25 cellular contexts compared by ENCODE assay signal in the genomic region with DNA sequence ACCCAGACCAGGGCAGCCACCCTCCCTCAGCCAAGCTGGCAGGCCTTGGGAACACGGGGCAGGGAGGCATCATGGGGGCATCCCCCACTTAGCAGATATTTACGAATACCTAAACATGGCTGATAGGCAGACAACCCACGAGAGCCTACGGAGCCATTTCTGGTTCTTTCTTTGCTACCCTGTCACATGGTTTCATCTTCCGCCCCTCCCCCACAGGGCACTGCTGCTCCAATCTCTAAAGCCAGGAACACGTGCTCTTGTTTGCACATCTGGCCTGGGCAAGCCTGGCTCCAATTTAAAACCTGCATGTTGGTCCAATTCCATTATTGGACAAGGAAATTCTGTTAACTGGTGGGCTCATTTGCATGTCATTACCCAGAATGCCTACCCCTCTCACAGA.
"Had no signal": no experiment of that assay in that cellular context is flagged by ENCODE, and none has a peak within 500 bp of the region (broad histone marks: within the 10 kb centered on the region; RNA-seq: fewer than 3 reads in every experiment).

No MANE protein-coding gene starts in this region.

- H3K4me3 ChIP-seq: body of pancreas, cardiac muscle cell, heart right ventricle, lower lobe of right lung, prostate gland, stomach, suprapubic skin, transverse colon had no signal

- H3K36me3 ChIP-seq: cardiac muscle cell, heart right ventricle, lower lobe of right lung, prostate gland, stomach, suprapubic skin, transverse colon had no signal

- H3K9me3 ChIP-seq: body of pancreas, heart right ventricle, lower lobe of right lung, prostate gland, stomach, suprapubic skin, transverse colon had no signal

- FAIRE-seq: kidney had no signal

- H3K27me3 ChIP-seq: body of pancreas, cardiac muscle cell, heart right ventricle, stomach, suprapubic skin, transverse colon had no signal

- H3K27ac ChIP-seq: body of pancreas, cardiac muscle cell, epithelial cell of prostate, lower lobe of right lung, prostate gland, stomach, suprapubic skin, transverse colon had no signal

- H3K4me1 ChIP-seq: body of pancreas, lower lobe of right lung, prostate gland, suprapubic skin, transverse colon had no signal

- ATAC-seq: activated CD8-positive, alpha-beta memory T cell treated with anti-CD3 and anti-CD28 coated beads, Interleukin-2, amount 10 ng/mL, durations not matched to agents 7 days and 5 days; activated CD8-positive, alpha-beta T cell treated with anti-CD3 and anti-CD28 coated beads for 36 hours; activated naive CD8-positive, alpha-beta T cell treated with anti-CD3 and anti-CD28 coated beads, Interleukin-2, amount 50 U/mL, for 24 hours; body of pancreas; heart right ventricle; left lobe of liver; lower lobe of right lung; SK-N-SH treated with all-trans-retinoic acid at 6 μM for 48 hours; stimulated activated memory B cell treated with anti-CD40 and anti-IgM and Interleukin-4, amounts not matched to agents 10 μg/mL and 1 μg/mL and 100 μg/mL, for 72 hours had no signal

- DNase-seq: activated B cell treated with CpG ODN at 0.5 μM for 24 hours; activated CD4-positive, alpha-beta T cell treated with anti-CD3 and anti-CD28 coated beads for 4 hours; activated CD8-positive, alpha-beta memory T cell treated with anti-CD3 and anti-CD28 coated beads, Interleukin-2, amount 10 ng/mL, durations not matched to agents 7 days and 5 days; activated CD8-positive, alpha-beta T cell treated with anti-CD3 and anti-CD28 coated beads for 36 hours; activated gamma-delta T cell; activated naive CD4-positive, alpha-beta T cell treated with anti-CD3 and anti-CD28 coated beads, Interleukin-2, amount 50 U/mL, for 16 hours; activated naive CD8-positive, alpha-beta T cell treated with anti-CD3 and anti-CD28 coated beads, Interleukin-2, amount 50 U/mL, for 24 hours; anterior cingulate cortex; body of pancreas; cortex of kidney; endodermal cell; heart right ventricle; kidney; lower lobe of right lung; naive B cell; stimulated activated CD4-positive, alpha-beta T cell treated with anti-CD3 and anti-CD28 coated beads, Interleukin-1b, Interleukin-23, amount 100 ng/mL, for 48 hours; stomach; transverse colon had no signal
